10 cellular contexts compared by ENCODE assay signal in genomic region chr12:102406033-102406584, GRCh38.
A peak's percentile ranks its signal among the peaks of the same experiment; 100 is the strongest.
DNase-seq lines count a peak whose midpoint lies in the region; ATAC-seq, FAIRE-seq and TF ChIP-seq lines count a peak whose summit lies in the region.
"Had no signal": no experiment of that assay in that cellular context is flagged by ENCODE, and none has a peak within 500 bp of the region (broad histone marks: within the 10 kb centered on the region; RNA-seq: fewer than 3 reads in every experiment).

No MANE protein-coding gene starts in this region.

- H3F3A ChIP-seq in neural progenitor cell (ENCODE audit: low read depth): no peaks in the 10 kb centered on the region
- no peaks in the 10 kb centered on the region for H3F3A ChIP-seq in PC-3 (ENCODE audit: low read length, unreplicated experiment)

- peaks cover 3% of the 10 kb centered on the region for H3K27me3 Mint-ChIP-seq in neural progenitor cell (ENCODE audit: insufficient read depth, low read depth)
- peaks cover 7% of the 10 kb centered on the region for H3K27me3 Mint-ChIP-seq in CD8-positive, alpha-beta T cell (ENCODE audit: low read depth)

- no peak overlapping the region; the same call in 1 of the 2 replicates for H3K4me2 ChIP-seq in K562 (ENCODE audit: insufficient read depth, low read length)
- no peak overlapping the region for H3K4me2 ChIP-seq in neural progenitor cell
- H3K4me2 ChIP-seq in PC-3 (ENCODE audit: low read length): no peak overlapping the region

- H3K4me1 Mint-ChIP-seq in neural progenitor cell: no peaks in the 10 kb centered on the region
- H3K4me1 Mint-ChIP-seq in CD8-positive, alpha-beta T cell (ENCODE audit: low read depth): no peaks in the 10 kb centered on the region

- H3K4me3 ChIP-seq in K562 (no peak overlapping the region), neural progenitor cell (no peak overlapping the region), PC-3 (ENCODE audit: low read length) (no peak overlapping the region)
- no peak overlapping the region for H3K4me3 ChIP-seq in CD8-positive, alpha-beta T cell (ENCODE audit: low read depth, low read length)

- H3K27ac Mint-ChIP-seq in neural progenitor cell: no peak overlapping the region
- no peak overlapping the region for H3K27ac Mint-ChIP-seq in CD8-positive, alpha-beta T cell

- H3K36me3 ChIP-seq in K562 (ENCODE audit: control insufficient read depth, insufficient read depth, low read length) (no peaks in the 10 kb centered on the region), neural progenitor cell (no peaks in the 10 kb centered on the region), PC-3 (ENCODE audit: low read depth, low read length) (no peaks in the 10 kb centered on the region)
- H3K36me3 ChIP-seq in CD8-positive, alpha-beta T cell (ENCODE audit: insufficient read depth, low read length): no peaks in the 10 kb centered on the region

- H3K27ac ChIP-seq in K562 (ENCODE audit: extremely low read depth, low read depth, low read length) (no peak overlapping the region), neural progenitor cell (no peak overlapping the region), PC-3 (ENCODE audit: low read length) (no peak overlapping the region)
- no peak overlapping the region for H3K27ac ChIP-seq in CD8-positive, alpha-beta T cell (ENCODE audit: low read depth, low read length)

- no peak for TF ChIP-seq CTCF in K562 (IDR thresholded peaks at IDR 0.05 in 2 of 3, conservative IDR thresholded peaks at IDR 0.05 in 1 of 3; ENCODE audit: insufficient read depth in 2 of 3, low read depth in 1 of 3, low read length in 3 of 3)
- TF ChIP-seq CTCF in neural progenitor cell (IDR thresholded peaks at IDR 0.05): no peak
- TF ChIP-seq CTCF in PC-3 (conservative IDR thresholded peaks at IDR 0.05; ENCODE audit: low read depth, low read length): no peak
- TF ChIP-seq CTCF in CD8-positive, alpha-beta T cell (IDR thresholded peaks at IDR 0.05): no peak

- H3K4me1 ChIP-seq in K562 (replicated peaks in 1 of 2; ENCODE audit: control insufficient read depth in 2 of 2, insufficient read depth in 2 of 2, low read length in 2 of 2) (peaks cover 5 to 6% of the 10 kb centered on the region in 2 experiments; a peak in 4 of 5 replicates), neural progenitor cell (peaks cover 3% of the 10 kb centered on the region), PC-3 (ENCODE audit: insufficient read depth, low read length) (no peaks in the 10 kb centered on the region)
- no peaks in the 10 kb centered on the region for H3K4me1 ChIP-seq in CD8-positive, alpha-beta T cell (ENCODE audit: insufficient read depth, low read length)

- FAIRE-seq in K562 (lab: Jason Lieb, UNC): peak; percentile 73
- FAIRE-seq: GM18507, keratinocyte had no signal

- H3K27me3 ChIP-seq in K562 (ENCODE audit: control insufficient read depth in 2 of 2, insufficient read depth in 2 of 2, low read length in 2 of 2) (no peaks in the 10 kb centered on the region), neural progenitor cell (no peaks in the 10 kb centered on the region), PC-3 (ENCODE audit: low read length) (no peaks in the 10 kb centered on the region)
- no peaks in the 10 kb centered on the region for H3K27me3 ChIP-seq in CD8-positive, alpha-beta T cell (ENCODE audit: insufficient read depth, low read length)

- no peak overlapping the region for H3K4me3 Mint-ChIP-seq in neural progenitor cell
- H3K4me3 Mint-ChIP-seq in CD8-positive, alpha-beta T cell: no peak overlapping the region

- BruUV-seq in K562 (replicated peaks; lab: Mats Ljungman, UMichigan) (no TSS peak), PC-3 (replicated peaks; lab: Mats Ljungman, UMichigan) (no TSS peak)

- in situ Hi-C loops in K562 (cut with MboI): no loop called here

- no peak for TF ChIP-seq POLR2A in K562 (conservative IDR thresholded peaks at IDR 0.05)

- peak; percentile 40; the same call in 1 of the 2 replicates for TF ChIP-seq EP300 in K562 (IDR thresholded peaks at IDR 0.05; ENCODE audit: low read length)

- no peaks in the 10 kb centered on the region for H3K9me2 ChIP-seq in PC-3 (replicated peaks; ENCODE audit: low read length)

- no peaks in the 10 kb centered on the region for H4K20me1 ChIP-seq in K562 (replicated peaks; ENCODE audit: control insufficient read depth, insufficient read depth, low read length)
- H4K20me1 ChIP-seq in neural progenitor cell (ENCODE audit: low read depth): no peaks in the 10 kb centered on the region
- H4K20me1 ChIP-seq in PC-3 (ENCODE audit: low read length): no peaks in the 10 kb centered on the region

- H2AFZ ChIP-seq in K562 (ENCODE audit: low read depth, low read length) (0 out of 2 replicates have a peak overlapping the region, but pooled peaks have one; percentile 24), neural progenitor cell (replicated peaks) (no peak overlapping the region), PC-3 (ENCODE audit: low read length) (no peak overlapping the region)

- no peak; a peak in 1 of 4 replicates for TF ChIP-seq RAD21 in K562 (CRISPR knock-in tag; conservative IDR thresholded peaks at IDR 0.05 in 1 of 2, IDR thresholded peaks at IDR 0.05 in 1 of 2)

- ATAC-seq in GM18520 (IDR thresholded peaks at IDR 0.05; ENCODE audit: unreplicated experiment) (peak; percentile 74), K562 (peak; percentile 85), PC-3 (no peak)
- ATAC-seq in CD8-positive, alpha-beta T cell: no peak

- H3K79me2 ChIP-seq in K562 (ENCODE audit: control insufficient read depth, insufficient read depth, low read length): no peaks in the 10 kb centered on the region
- H3K79me2 ChIP-seq in neural progenitor cell (ENCODE audit: low read depth): no peaks in the 10 kb centered on the region
- H3K79me2 ChIP-seq in PC-3 (ENCODE audit: low read length): no peaks in the 10 kb centered on the region

- CTCF ChIA-PET in K562 (lab: Yijun Ruan, JAX; ENCODE audit: low intra/inter-chr PET ratio) (no interaction called here), PC-3 (lab: Charles Lee) (no interaction called here)
- CTCF ChIA-PET in CD8-positive, alpha-beta T cell (lab: Charles Lee): no interaction called here

- DNase-seq in M059J (ENCODE audit: low read depth): peak; percentile 5
- DNase-seq in K562 (ENCODE audit: extremely low read depth in 1 of 4, low spot score in 3 of 4): peak in 2 of 4 experiments; percentile 42 to 71
- peak; percentile 42 for DNase-seq in neural progenitor cell (ENCODE audit: low spot score)
- DNase-seq in activated CD4-positive, CD25-positive, alpha-beta regulatory T cell (lab: John Stamatoyannopoulos, UW): no peak
- DNase-seq in stimulated activated CD4-positive, alpha-beta T cell treated with anti-CD3 and anti-CD28 coated beads, Interleukin-12 subunit alpha, Interleukin-12 subunit beta, amount 100 ng/mL, for 4 hours: no peak
- no peak for DNase-seq in PC-3
- DNase-seq in CD8-positive, alpha-beta T cell: no peak

- no peaks in the 10 kb centered on the region for H3K9me1 ChIP-seq in K562 (ENCODE audit: control insufficient read depth, insufficient read depth, low read length)

- POLR2A ChIA-PET in K562 (lab: Yijun Ruan, JAX) (interaction anchor here (1.3 kb wide), 1 partner anchor 16 kb away, joined by 3 read pairs; no protein-coding TSS in a partner anchor), PC-3 (lab: Charles Lee; ENCODE audit: unreplicated experiment) (no interaction called here)
- POLR2A ChIA-PET in CD8-positive, alpha-beta T cell (lab: Charles Lee): no interaction called here

- H3K9ac ChIP-seq in K562 (ENCODE audit: insufficient read depth in 1 of 2, low read depth in 2 of 2, low read length in 2 of 2) (no peak overlapping the region), neural progenitor cell (no peak overlapping the region), PC-3 (ENCODE audit: low read length) (no peak overlapping the region)

- 19% methylated on average over 7 of the region's 7 CpGs for WGBS in K562 (ENCODE audit: insufficient coverage, low coverage, missing lambda C conversion rate)

- H3K36me3 Mint-ChIP-seq in neural progenitor cell: no peaks in the 10 kb centered on the region
- no peaks in the 10 kb centered on the region for H3K36me3 Mint-ChIP-seq in CD8-positive, alpha-beta T cell

- no peaks in the 10 kb centered on the region for H3K9me3 Mint-ChIP-seq in neural progenitor cell
- no peaks in the 10 kb centered on the region for H3K9me3 Mint-ChIP-seq in CD8-positive, alpha-beta T cell

- no peaks in the 10 kb centered on the region for H3K9me3 ChIP-seq in K562 (replicated peaks; ENCODE audit: control insufficient read depth, insufficient read depth, low read depth, low read length)
- H3K9me3 ChIP-seq in neural progenitor cell (ENCODE audit: low read depth): no peaks in the 10 kb centered on the region
- H3K9me3 ChIP-seq in PC-3 (ENCODE audit: low read length): no peaks in the 10 kb centered on the region
- no peaks in the 10 kb centered on the region for H3K9me3 ChIP-seq in CD8-positive, alpha-beta T cell (ENCODE audit: low read length)

- intact Hi-C loops in K562 (cut with micrococcal nuclease) (loop anchor here (10.0 kb wide), 1 partner anchor 231 kb away; no protein-coding TSS in a partner anchor), PC-3 (cut with micrococcal nuclease) (no loop called here)
- intact Hi-C loops in CD8-positive, alpha-beta T cell (cut with DNase I, micrococcal nuclease): no loop called here

TF ChIP-seq in K562, 482 proteins besides CTCF, POLR2A, EP300 and RAD21 (continues in another document):
- no peak for TF ChIP-seq ARID3B (CRISPR knock-in tag; IDR thresholded peaks at IDR 0.05; ENCODE audit: borderline replicate concordance)
- no peak for TF ChIP-seq NBN (IDR thresholded peaks at IDR 0.05; ENCODE audit: low read depth)

Comparison
In these comparisons a context has a peak if more than half of its experiments do, and no peak if none do; other contexts are left out.
1. ATAC-seq: peak in GM18520 (single experiment) and K562 (single experiment); none in PC-3 (single experiment) and CD8-positive, alpha-beta T cell (single experiment).
2. DNase-seq: peak in M059J (single experiment) and neural progenitor cell (single experiment); none in activated CD4-positive, CD25-positive, alpha-beta regulatory T cell (0 of 4), stimulated activated CD4-positive, alpha-beta T cell treated with anti-CD3 and anti-CD28 coated beads, Interleukin-12 subunit alpha, Interleukin-12 subunit beta, amount 100 ng/mL, for 4 hours (single experiment), PC-3 (single experiment) and CD8-positive, alpha-beta T cell (0 of 7).